ENCODE assay signal across 16 cellular contexts in genomic region chr12:74488134-74488533, GRCh38. TPM values are rescaled to one million over a fixed set of nuclear protein-coding genes. Genes with fewer than 3 reads are reported as not detected.
DNase-seq lines count a peak whose midpoint lies in the region; ATAC-seq and TF ChIP-seq lines count a peak whose summit lies in the region.
"Had no signal": no experiment of that assay in that cellular context is flagged by ENCODE, and none has a peak within 500 bp of the region (broad histone marks: within the 10 kb centered on the region; RNA-seq: fewer than 3 reads in every experiment).

No MANE protein-coding gene starts in this region.

- H3K36me3 Mint-ChIP-seq in Caco-2 (ENCODE audit: insufficient read depth, unreplicated experiment): peaks cover 7% of the 10 kb centered on the region
- no peaks in the 10 kb centered on the region for H3K36me3 Mint-ChIP-seq in activated naive CD4-positive, alpha-beta T cell treated with anti-CD3 and anti-CD28 coated beads, Interleukin-2, amount 50 U/mL, for 72 hours
- H3K36me3 Mint-ChIP-seq: type B pancreatic cell had no signal

- peaks cover 4% of the 10 kb centered on the region for H3K4me1 Mint-ChIP-seq in Caco-2 (ENCODE audit: low read depth, unreplicated experiment)

- no peak for DNase-seq in Caco-2
- DNase-seq in trophoblast cell: no peak
- no peak for DNase-seq in sigmoid colon
- DNase-seq in activated naive CD4-positive, alpha-beta T cell treated with anti-CD3 and anti-CD28 coated beads, Interleukin-2, amount 50 U/mL, for 72 hours (ENCODE audit: low spot score in 2 of 2): no peak
- DNase-seq: heart left ventricle, left colon, NCI-H2081, NCI-H774, T1000 had no signal

- no peaks in the 10 kb centered on the region for H3K79me1 ChIP-seq in trophoblast cell (ENCODE audit: low read length)

- H3K4me1 ChIP-seq in Caco-2: no peaks in the 10 kb centered on the region
- no peaks in the 10 kb centered on the region for H3K4me1 ChIP-seq in trophoblast cell (ENCODE audit: control insufficient read depth in 1 of 2, insufficient read depth in 2 of 2, low read length in 2 of 2)
- H3K4me1 ChIP-seq in sigmoid colon: no peaks in the 10 kb centered on the region
- H3K4me1 ChIP-seq: heart left ventricle had no signal

- H3K9me3 Mint-ChIP-seq in Caco-2 (ENCODE audit: unreplicated experiment): no peaks in the 10 kb centered on the region
- H3K9me3 Mint-ChIP-seq in activated naive CD4-positive, alpha-beta T cell treated with anti-CD3 and anti-CD28 coated beads, Interleukin-2, amount 50 U/mL, for 72 hours: no peaks in the 10 kb centered on the region
- H3K9me3 Mint-ChIP-seq: type B pancreatic cell had no signal

- no peak overlapping the region for H3K14ac ChIP-seq in trophoblast cell (ENCODE audit: low read length)

- no peaks in the 10 kb centered on the region for H3K9me3 ChIP-seq in Caco-2
- H3K9me3 ChIP-seq in trophoblast cell (ENCODE audit: insufficient read depth, low read depth, low read length): no peaks in the 10 kb centered on the region
- H3K9me3 ChIP-seq in sigmoid colon: no peaks in the 10 kb centered on the region
- H3K9me3 ChIP-seq: heart left ventricle had no signal

- no peak overlapping the region for H3K4me2 ChIP-seq in trophoblast cell (ENCODE audit: low read length)

- H3K18ac ChIP-seq in trophoblast cell (ENCODE audit: low read length): no peak overlapping the region

- no peak overlapping the region for H2BK12ac ChIP-seq in trophoblast cell (ENCODE audit: low read length)

- H3K79me2 ChIP-seq in trophoblast cell (ENCODE audit: control insufficient read depth, insufficient read depth, low read length, poor library complexity): no peaks in the 10 kb centered on the region

- no CpG with 5 or more reads among the region's 1 CpG for WGBS in trophoblast cell (ENCODE audit: extremely low coverage, insufficient coverage, insufficient read length)
- WGBS in sigmoid colon, 2 donors: 73 to 75% methylated on average over 1 of the region's 1 CpG

- H3K4me3 Mint-ChIP-seq in Caco-2 (ENCODE audit: unreplicated experiment): no peak overlapping the region
- H3K4me3 Mint-ChIP-seq: type B pancreatic cell had no signal

- peak; percentile 55 for ATAC-seq in GM18502 (IDR thresholded peaks at IDR 0.05; ENCODE audit: poor library complexity, unreplicated experiment)
- ATAC-seq in GM19395 (IDR thresholded peaks at IDR 0.05; ENCODE audit: unreplicated experiment): peak; percentile 35
- peak; percentile 69 for ATAC-seq in HG02759 (IDR thresholded peaks at IDR 0.05; ENCODE audit: unreplicated experiment)
- peak; percentile 39 for ATAC-seq in HG03354 (IDR thresholded peaks at IDR 0.05; ENCODE audit: poor library complexity, severe bottlenecking, unreplicated experiment)
- ATAC-seq in activated naive CD4-positive, alpha-beta T cell treated with anti-CD3 and anti-CD28 coated beads, Interleukin-2, amount 50 U/mL, for 72 hours: no peak
- ATAC-seq: esophagus mucosa, heart left ventricle, left colon, Right ventricle myocardium inferior had no signal

- no peak overlapping the region for H4K8ac ChIP-seq in trophoblast cell (ENCODE audit: low read depth, low read length)

- no peak overlapping the region for H3K9ac ChIP-seq in trophoblast cell (ENCODE audit: low read length)

- H3K23ac ChIP-seq in trophoblast cell (ENCODE audit: low read length): no peak overlapping the region

- POLR2A ChIA-PET in Caco-2 (lab: Charles Lee): no interaction called here

- H3K4me3 ChIP-seq in Caco-2 (ENCODE audit: low read depth, low read length) (no peak overlapping the region), trophoblast cell (ENCODE audit: low read depth, low read length) (no peak overlapping the region), sigmoid colon (no peak overlapping the region)
- H3K4me3 ChIP-seq: heart left ventricle had no signal

- H4K91ac ChIP-seq in trophoblast cell (ENCODE audit: low read depth, low read length): no peak overlapping the region

- H2AK5ac ChIP-seq in trophoblast cell (ENCODE audit: low read length): no peak overlapping the region

- no peak overlapping the region for H3K4ac ChIP-seq in trophoblast cell (ENCODE audit: low read depth, low read length)

- no TSS peak for BruUV-seq in Caco-2 (replicated peaks; lab: Mats Ljungman, UMichigan)

- TF ChIP-seq POLR2A in sigmoid colon (IDR thresholded peaks at IDR 0.05): no peak

- TF ChIP-seq CTCF in Caco-2 (IDR thresholded peaks at IDR 0.05; ENCODE audit: insufficient read depth in 1 of 2, low read depth in 1 of 2, low read length in 1 of 2, severe bottlenecking in 1 of 2, unreplicated experiment in 1 of 2): no peak
- TF ChIP-seq CTCF in sigmoid colon (IDR thresholded peaks at IDR 0.05): no peak

- H3K27me3 Mint-ChIP-seq in Caco-2 (ENCODE audit: insufficient read depth, unreplicated experiment): no peaks in the 10 kb centered on the region
- H3K27me3 Mint-ChIP-seq: type B pancreatic cell had no signal

- H3K27ac ChIP-seq in trophoblast cell (ENCODE audit: low read depth, low read length) (no peak overlapping the region), sigmoid colon (no peak overlapping the region)
- H3K27ac ChIP-seq: heart left ventricle had no signal

- no peak overlapping the region for H3K27ac Mint-ChIP-seq in Caco-2 (ENCODE audit: unreplicated experiment)
- H3K27ac Mint-ChIP-seq in activated naive CD4-positive, alpha-beta T cell treated with anti-CD3 and anti-CD28 coated beads, Interleukin-2, amount 50 U/mL, for 72 hours: no peak overlapping the region
- H3K27ac Mint-ChIP-seq: type B pancreatic cell had no signal

- intact Hi-C loops in Caco-2 (cut with micrococcal nuclease; ENCODE audit: unreplicated experiment) (no loop called here), sigmoid colon (cut with DNase I) (no loop called here)

- H3K27me3 ChIP-seq in Caco-2 (replicated peaks; ENCODE audit: control insufficient read depth, insufficient read depth, low read length): no peaks in the 10 kb centered on the region
- H3K27me3 ChIP-seq in trophoblast cell (ENCODE audit: insufficient read depth, low read length): no peaks in the 10 kb centered on the region
- H3K27me3 ChIP-seq in sigmoid colon: no peaks in the 10 kb centered on the region
- H3K27me3 ChIP-seq: heart left ventricle had no signal

- no peaks in the 10 kb centered on the region for H3K36me3 ChIP-seq in Caco-2 (ENCODE audit: control insufficient read depth, insufficient read depth, low read length)
- no peaks in the 10 kb centered on the region for H3K36me3 ChIP-seq in trophoblast cell (ENCODE audit: control insufficient read depth in 1 of 2, insufficient read depth in 2 of 2, low read length in 2 of 2)
- no peaks in the 10 kb centered on the region for H3K36me3 ChIP-seq in sigmoid colon
- H3K36me3 ChIP-seq: heart left ventricle had no signal

- no peak overlapping the region for H2BK5ac ChIP-seq in trophoblast cell (ENCODE audit: low read depth, low read length, poor library complexity)

- TF ChIP-seq EP300 in sigmoid colon (IDR thresholded peaks at IDR 0.05): no peak

- no peak overlapping the region for H2AFZ ChIP-seq in trophoblast cell (ENCODE audit: insufficient read depth, low read length, poor library complexity)

- CTCF ChIA-PET in Caco-2 (lab: Charles Lee): no interaction called here

- H4K12ac ChIP-seq in trophoblast cell (ENCODE audit: low read depth, low read length): no peak overlapping the region

- no peak overlapping the region for H2BK120ac ChIP-seq in trophoblast cell (ENCODE audit: insufficient read depth, low read length, poor library complexity)

RNA-seq across cellular contexts. Expression of gene ATXN7L3B, which starts 49.5 kb away (rescaled TPM):
- total RNA-seq in Caco-2 (2022) (29.3 and 30.6 TPM in 2 replicates), sigmoid colon (10 to 100 TPM; 15.2 to 21.0 (median 17.9) TPM)
- 19.5 and 20.9 TPM in 2 replicates for polyA plus RNA-seq in trophoblast cell (2013)
- 10 to 100 TPM; 13.2 to 19.4 (median 16.6) TPM for polyA plus RNA-seq in sigmoid colon
- total RNA-seq in activated naive CD4-positive, alpha-beta T cell treated with anti-CD3 and anti-CD28 coated beads, Interleukin-2, amount 50 U/mL, for 72 hours: 10 to 100 TPM; 16.6 to 22.9 TPM

Comparison
In these comparisons a context has a peak if more than half of its experiments do, and no peak if none do; other contexts are left out.
1. ATAC-seq: peak in GM18502 (single experiment), GM19395 (single experiment), HG02759 (single experiment) and HG03354 (single experiment); none in activated naive CD4-positive, alpha-beta T cell treated with anti-CD3 and anti-CD28 coated beads, Interleukin-2, amount 50 U/mL, for 72 hours (0 of 2).